3 cellular contexts compared by ENCODE assay signal in the genomic region with DNA sequence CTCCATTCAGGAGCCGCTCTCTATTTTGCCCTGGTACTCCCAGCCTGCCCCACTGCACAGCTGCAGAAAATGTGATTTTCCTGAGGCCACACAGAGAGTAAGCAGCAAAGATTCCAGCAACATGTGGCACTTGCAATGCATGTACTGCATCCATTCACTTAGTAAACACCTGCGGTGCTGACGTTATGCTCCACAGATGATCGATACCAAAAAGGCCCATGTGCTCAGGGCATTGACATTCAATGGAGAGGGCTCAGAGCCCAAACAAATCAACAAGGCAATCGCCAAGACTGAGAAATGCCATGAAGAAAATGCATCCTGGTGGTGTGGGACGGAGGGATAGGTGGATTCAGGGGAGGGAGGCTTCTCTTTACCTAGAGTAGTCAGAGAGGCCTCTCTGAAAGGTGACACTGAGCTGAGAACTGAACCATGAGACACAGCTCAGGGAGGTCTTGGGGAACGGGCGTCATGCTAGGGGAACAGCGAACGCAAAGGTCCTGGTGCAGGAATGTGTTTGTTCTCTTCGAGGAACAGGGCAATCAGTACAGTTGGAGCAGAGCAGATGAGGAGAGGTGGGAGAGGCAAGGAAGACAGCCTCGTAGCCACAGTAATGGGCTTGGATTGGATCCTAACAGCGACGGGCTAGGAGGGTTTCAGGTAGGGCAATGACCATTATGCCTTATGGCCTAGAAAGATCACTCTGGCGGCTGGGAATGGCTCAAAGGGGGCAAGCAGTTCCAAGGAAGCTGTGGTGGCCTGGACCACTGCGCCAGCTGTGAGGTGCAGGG.
TF ChIP-seq lines count a peak whose summit lies in the region.

No MANE protein-coding gene starts in this region.

TF ChIP-seq in liver, 16 proteins besides CTCF, POLR2A, EP300 and RAD21:
- TF ChIP-seq FOXA1 (IDR thresholded peaks at IDR 0.05) = peak; percentile 58
- peak in 1 of 2 donors; percentile 45 for TF ChIP-seq HNF4A (conservative IDR thresholded peaks at IDR 0.05)
- no peak for TF ChIP-seq NR2F2 (IDR thresholded peaks at IDR 0.05)
- no peak for TF ChIP-seq REST (IDR thresholded peaks at IDR 0.05)
- TF ChIP-seq YY1 (IDR thresholded peaks at IDR 0.05) = peak; percentile 81
- TF ChIP-seq JUND (IDR thresholded peaks at IDR 0.05) = no peak
- peak; percentile 59 to 80 for TF ChIP-seq RXRA (IDR thresholded peaks at IDR 0.05)
- TF ChIP-seq GABPA (IDR thresholded peaks at IDR 0.05 in 1 of 2, conservative IDR thresholded peaks at IDR 0.05 in 1 of 2) = no peak
- TF ChIP-seq FOXA2 (IDR thresholded peaks at IDR 0.05) = peak; percentile 85
- no peak for TF ChIP-seq EGR1 (IDR thresholded peaks at IDR 0.05; ENCODE audit: low read depth in 2 of 2)
- no peak for TF ChIP-seq TAF1 (conservative IDR thresholded peaks at IDR 0.05)
- peak; percentile 14 for TF ChIP-seq SP1 (IDR thresholded peaks at IDR 0.05)
- TF ChIP-seq ZBTB33 (IDR thresholded peaks at IDR 0.05) = no peak
- TF ChIP-seq HNF4G (IDR thresholded peaks at IDR 0.05) = no peak
- TF ChIP-seq, protein P1, sequence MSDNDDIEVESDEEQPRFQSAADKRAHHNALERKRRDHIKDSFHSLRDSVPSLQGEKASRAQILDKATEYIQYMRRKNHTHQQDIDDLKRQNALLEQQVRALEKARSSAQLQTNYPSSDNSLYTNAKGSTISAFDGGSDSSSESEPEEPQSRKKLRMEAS (IDR thresholded peaks at IDR 0.05) = peak; percentile 82
- no peak for TF ChIP-seq ATF3 (IDR thresholded peaks at IDR 0.05)

TF ChIP-seq in HepG2, 621 proteins besides CTCF, POLR2A, EP300 and RAD21:
- TF ChIP-seq ZIK1 (CRISPR knock-in tag; IDR thresholded peaks at IDR 0.05; ENCODE audit: borderline replicate concordance, low read depth) (no peak), ZNF468 (CRISPR knock-in tag; IDR thresholded peaks at IDR 0.05) (no peak), ZNF207 (IDR thresholded peaks at IDR 0.05; ENCODE audit: borderline replicate concordance) (no peak)

TF ChIP-seq in H1, 55 proteins besides CTCF, POLR2A, EP300 and RAD21:
- TF ChIP-seq TBP (IDR thresholded peaks at IDR 0.05; ENCODE audit: low read depth, low read length) = no peak
- no peak for TF ChIP-seq TEAD4 (IDR thresholded peaks at IDR 0.05; ENCODE audit: low read depth, low read length)
- no peak for TF ChIP-seq ZNF274 (IDR thresholded peaks at IDR 0.05; ENCODE audit: borderline replicate concordance, extremely low read depth, low read length)
- TF ChIP-seq RFX5 (IDR thresholded peaks at IDR 0.05; ENCODE audit: borderline replicate concordance, low read depth, low read length) = no peak
- no peak for TF ChIP-seq SIRT6 (IDR thresholded peaks at IDR 0.05; ENCODE audit: low read length)
- TF ChIP-seq CREB1 (IDR thresholded peaks at IDR 0.05) = no peak
- TF ChIP-seq GTF2F1 (IDR thresholded peaks at IDR 0.05; ENCODE audit: borderline replicate concordance, low read depth, low read length) = no peak
